Comparison of ENCODE assay signal across 8 cellular contexts in the genomic region with DNA sequence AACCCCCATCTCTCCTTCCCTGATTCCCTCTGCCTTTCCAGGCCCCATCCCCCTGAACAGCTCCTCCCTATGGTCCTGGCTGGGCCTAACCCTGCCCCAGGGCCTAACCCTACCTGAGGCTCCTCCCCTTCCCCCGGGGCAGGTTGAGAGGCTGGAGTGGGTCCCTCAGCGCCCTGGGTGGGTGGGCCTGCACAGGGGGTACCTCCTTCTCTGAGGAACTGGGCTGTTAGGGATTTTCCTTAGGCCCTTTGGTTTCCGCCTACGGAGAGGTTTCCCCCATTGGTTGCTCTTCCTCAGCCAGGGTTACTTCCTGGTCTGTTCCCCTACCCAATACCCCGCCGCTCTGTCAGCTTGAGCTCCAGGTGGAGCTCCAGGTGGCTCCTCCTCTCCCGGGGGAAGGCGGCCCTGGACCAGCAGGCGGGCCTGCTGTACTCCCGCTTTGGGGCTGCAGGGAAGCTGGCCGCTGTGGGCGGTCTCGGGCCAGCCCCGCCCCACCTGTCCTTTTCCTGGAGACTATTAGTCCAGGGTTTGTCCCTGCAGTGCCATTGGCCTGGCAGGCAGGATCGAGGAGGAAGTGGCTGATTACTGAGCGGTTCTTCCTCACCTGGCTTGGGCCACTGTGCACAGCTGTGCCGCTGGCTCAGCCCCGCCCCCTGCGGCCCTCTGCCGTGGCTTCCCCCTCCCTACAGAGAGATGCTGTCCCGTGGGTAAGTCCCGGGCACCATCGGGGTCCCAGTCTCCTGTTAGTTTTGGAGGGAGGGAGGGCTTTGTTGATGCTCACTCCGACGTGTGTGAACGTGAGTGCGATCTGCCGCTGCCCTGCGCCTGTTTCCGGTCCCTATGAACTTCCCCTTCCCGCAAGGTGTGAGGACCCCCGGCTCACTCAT. TPM values are rescaled to one million over a fixed set of nuclear protein-coding genes. Genes with fewer than 3 reads are reported as not detected.
DNase-seq lines count a peak whose midpoint lies in the region; FAIRE-seq and TF ChIP-seq lines count a peak whose summit lies in the region.

No MANE protein-coding gene starts in this region.

- H3K36me3 ChIP-seq in H1 (ENCODE audit: control insufficient read depth in 2 of 4, insufficient read depth in 4 of 4, low read length in 3 of 4) (peaks cover 0 to 6% (median 1%) of the 10 kb centered on the region in 4 experiments; a peak in 3 of 8 replicates), neural cell (ENCODE audit: insufficient read depth, low read length) (no peaks in the 10 kb centered on the region), A673 (ENCODE audit: insufficient read depth, low read length, poor library complexity, severe bottlenecking) (peaks cover 13% of the 10 kb centered on the region)

- BruUV-seq in A673 (replicated peaks; lab: Mats Ljungman, UMichigan) = no TSS peak

- TF ChIP-seq POLR2A in H1 (IDR thresholded peaks at IDR 0.05; ENCODE audit: control extremely low read depth in 1 of 2, low read depth in 2 of 2, low read length in 2 of 2) = peak in 1 of 2 experiments; percentile 46; a peak in 2 of 3 replicates

- H4K91ac ChIP-seq in H1 (replicated peaks; ENCODE audit: insufficient read length, low read length) = no peak overlapping the region

- peak overlapping the region; percentile 47 to 68 (median 50) for H3K4me3 ChIP-seq in H1 (ENCODE audit: extremely low read depth in 1 of 4, insufficient read depth in 2 of 4, low read depth in 3 of 4, low read length in 4 of 4)
- peak overlapping the region; percentile 83 for H3K4me3 ChIP-seq in neural cell (ENCODE audit: low read length)
- no peak overlapping the region for H3K4me3 ChIP-seq in A673 (ENCODE audit: low read depth, low read length, poor library complexity, severe bottlenecking)

- H2AK5ac ChIP-seq in H1 (ENCODE audit: low read depth, low read length) = no peak overlapping the region

- H3K79me2 ChIP-seq in H1 (ENCODE audit: control insufficient read depth in 1 of 2, insufficient read depth in 2 of 2, low read length in 2 of 2) (no peaks in the 10 kb centered on the region; a peak in 1 of 4 replicates), neural cell (replicated peaks; ENCODE audit: insufficient read depth, low read length) (no peaks in the 10 kb centered on the region)

- H3K9me3 ChIP-seq in H1 (ENCODE audit: insufficient read depth in 2 of 2, low read depth in 1 of 2, low read length in 1 of 2) (no peaks in the 10 kb centered on the region), neural cell (ENCODE audit: low read length) (no peaks in the 10 kb centered on the region), A673 (ENCODE audit: low read depth, low read length, poor library complexity, severe bottlenecking) (no peaks in the 10 kb centered on the region)

- H3K4me2 ChIP-seq in H1 (ENCODE audit: insufficient read depth in 1 of 2, low read depth in 2 of 2, low read length in 2 of 2) (peak overlapping the region; percentile 56 to 84), neural cell (ENCODE audit: low read length) (no peak overlapping the region)

- no peak overlapping the region for H3K23ac ChIP-seq in H1 (ENCODE audit: insufficient read length)

- POLR2A ChIA-PET in H1 (lab: Charles Lee; ENCODE audit: partially characterized antibody) (interaction anchor here (0.6 to 44.0 kb wide), 14 partner anchors 23 to 567 kb away, joined by 3 to 1596 read pairs (median 8); a partner anchor contains a TSS), A673 (lab: Charles Lee; ENCODE audit: low non-redundant PET) (interaction anchor here (0.8 kb wide), 1 partner anchor 13 kb away, joined by 3 read pairs; no protein-coding TSS in a partner anchor)

- peak overlapping the region; percentile 43; the same call in 1 of the 2 replicates for H3K27ac ChIP-seq in H1 (ENCODE audit: low read depth, low read length)
- H3K27ac ChIP-seq in neural cell (ENCODE audit: low read length) = no peak overlapping the region
- no peak overlapping the region for H3K27ac ChIP-seq in A673 (ENCODE audit: low read depth, low read length, poor library complexity, severe bottlenecking)

- H3K18ac ChIP-seq in H1 (ENCODE audit: extremely low read depth, low read length) = peak overlapping the region; percentile 62

- H3K4me1 ChIP-seq in H1 (replicated peaks in 1 of 4; ENCODE audit: control insufficient read depth in 3 of 4, insufficient read depth in 4 of 4, low read length in 3 of 4) (peaks cover 6 to 21% (median 14%) of the 10 kb centered on the region in 4 experiments), A673 (ENCODE audit: insufficient read depth, low read length, poor library complexity, severe bottlenecking) (peaks cover 18% of the 10 kb centered on the region)

- H2AFZ ChIP-seq in H1 (ENCODE audit: low read length) (no peak overlapping the region), neural cell (ENCODE audit: low read depth, low read length) (no peak overlapping the region)

- WGBS in H1 (ENCODE audit: extremely low coverage in 1 of 2, insufficient coverage in 1 of 2, insufficient read length in 1 of 2, insufficient replicate concordance in 2 of 2, low coverage in 1 of 2, low lambda C conversion rate in 2 of 2, missing lambda C conversion rate in 1 of 2), 2 experiments = 13% methylated on average over 25 of the region's 32 CpGs; no CpG with 5 or more reads in 1 of the 2 experiments

- H2BK20ac ChIP-seq in H1 (ENCODE audit: low read length) = no peak overlapping the region; the same call in 1 of the 2 replicates

- H2BK5ac ChIP-seq in H1 (ENCODE audit: low read depth, low read length) = peak overlapping the region; percentile 75; the same call in 1 of the 2 replicates

- H3K27me3 ChIP-seq in H1 (replicated peaks in 1 of 4; ENCODE audit: control insufficient read depth in 3 of 4, extremely low read depth in 1 of 4, insufficient read depth in 3 of 4, low read length in 3 of 4) = no peaks in the 10 kb centered on the region
- no peaks in the 10 kb centered on the region for H3K27me3 ChIP-seq in neural cell (ENCODE audit: insufficient read depth, low read depth, low read length)
- H3K27me3 ChIP-seq in A673 (replicated peaks; ENCODE audit: insufficient read depth, low read depth, low read length, poor library complexity) = no peaks in the 10 kb centered on the region

- H3K9me2 ChIP-seq in neural cell (ENCODE audit: insufficient read depth, low read length) = no peaks in the 10 kb centered on the region

- TF ChIP-seq RAD21 in H1 (IDR thresholded peaks at IDR 0.05 in 1 of 2, conservative IDR thresholded peaks at IDR 0.05 in 1 of 2; ENCODE audit: low read depth in 2 of 2, low read length in 2 of 2) (peak in 1 of 2 experiments; percentile 3; a peak in 1 of 4 replicates), neural cell (conservative IDR thresholded peaks at IDR 0.05) (no peak)

- peaks cover 0 to under 1% of the 10 kb centered on the region in 2 experiments for H4K20me1 ChIP-seq in H1 (replicated peaks in 1 of 2; ENCODE audit: control insufficient read depth in 1 of 2, insufficient read depth in 2 of 2, low read length in 2 of 2)
- no peaks in the 10 kb centered on the region for H4K20me1 ChIP-seq in neural cell (ENCODE audit: insufficient read depth)

- peaks cover 5% of the 10 kb centered on the region for H3K79me1 ChIP-seq in H1 (ENCODE audit: low read depth, low read length)

- TF ChIP-seq CTCF in H1 (IDR thresholded peaks at IDR 0.05; ENCODE audit: control extremely low read depth in 1 of 3, insufficient read depth in 1 of 3, low read depth in 1 of 3, low read length in 3 of 3) (peak in 1 of 3 experiments; percentile 17; a peak in 2 of 4 replicates), neural cell (IDR thresholded peaks at IDR 0.05; ENCODE audit: poor library complexity, severe bottlenecking) (no peak), A673 (conservative IDR thresholded peaks at IDR 0.05; ENCODE audit: low read depth, low read length) (no peak)

- H4K5ac ChIP-seq in H1 (ENCODE audit: insufficient read length, low read depth, low read length) = peak overlapping the region; percentile 38

- peak; percentile 76 for DNase-seq in activated CD4-positive, alpha-beta T cell treated with anti-CD3 and anti-CD28 coated beads for 48 hours
- DNase-seq in activated CD4-positive, alpha-beta T cell treated with anti-CD3 and anti-CD28 coated beads for 1 hour = no peak
- DNase-seq in NCI-H1092 treated with DMSO at 0.1 percent for 48 hours (lab: John Stamatoyannopoulos, UW) (peak; percentile 25), T-helper 22 cell (ENCODE audit: low read depth) (peak; percentile 75), H1 (ENCODE audit: low read depth in 1 of 2, low spot score in 2 of 2) (peak in 1 of 2 experiments; percentile 93), HCEC 1CT (no peak), A673 (ENCODE audit: low spot score) (no peak)

- no peak overlapping the region for H3K56ac ChIP-seq in H1 (replicated peaks; ENCODE audit: insufficient read length, low read depth, low read length)

- no peak for FAIRE-seq in H1 (lab: Jason Lieb, UNC)

- H3K23me2 ChIP-seq in H1 (ENCODE audit: low read depth, low read length) = peaks cover 11% of the 10 kb centered on the region

- no peak overlapping the region for H3K14ac ChIP-seq in H1 (ENCODE audit: insufficient read length)

- H3K9ac ChIP-seq in H1 (replicated peaks in 1 of 4; ENCODE audit: extremely low read depth in 1 of 4, low read depth in 3 of 4, low read length in 3 of 4) = peak overlapping the region in 3 of 4 experiments; percentile 2 to 43 (median 8); a peak in 3 of 7 replicates
- peak overlapping the region; percentile 92 for H3K9ac ChIP-seq in neural cell (ENCODE audit: low read length)

- no peak overlapping the region for H3K4ac ChIP-seq in H1 (replicated peaks; ENCODE audit: insufficient read length, low read depth, low read length)

- peak overlapping the region; percentile 35; the same call in 1 of the 2 replicates for H2BK12ac ChIP-seq in H1 (ENCODE audit: low read depth, low read length)

- intact Hi-C loops in A673 (cut with micrococcal nuclease; ENCODE audit: unreplicated experiment) = no loop called here

- H4K8ac ChIP-seq in H1 (ENCODE audit: extremely low read depth, insufficient read depth, low read length) = 0 out of 2 replicates have a peak overlapping the region, but pooled peaks have one; percentile 30

- H2BK120ac ChIP-seq in H1 (replicated peaks; ENCODE audit: low read depth, low read length) = no peak overlapping the region

- TF ChIP-seq EP300 in H1 (IDR thresholded peaks at IDR 0.05; ENCODE audit: borderline replicate concordance in 1 of 2, low read depth in 2 of 2, low read length in 2 of 2) = no peak
- no peak for TF ChIP-seq EP300 in neural cell (conservative IDR thresholded peaks at IDR 0.05; ENCODE audit: poor library complexity, severe bottlenecking)

- H2BK15ac ChIP-seq in H1 (ENCODE audit: low read length) = no peak overlapping the region; the same call in 1 of the 2 replicates

- CTCF ChIA-PET in H1 (lab: Charles Lee; ENCODE audit: partially characterized antibody) = interaction anchor here (0.6 to 20.2 kb wide), 22 partner anchors 10 to 693 kb away, joined by 3 to 277 read pairs (median 4); a partner anchor contains a TSS
- CTCF ChIA-PET in A673 (lab: Charles Lee) = no interaction called here

- H3F3A ChIP-seq in neural cell (ENCODE audit: insufficient read depth, low read length, poor library complexity, severe bottlenecking) = peaks cover 4% of the 10 kb centered on the region

RNA-seq across cellular contexts. Expression of a gene that starts 2.5 kb away (rescaled TPM):
- 174 and 185 TPM in 2 replicates for total RNA-seq in H1 (2021; fragmentation: NEBNext Ultra II Directional; extraction: Animal tissue kit (Norgen Biotek cat#: 25700))
- polyA plus RNA-seq in H1 (2011; rRNA removed) (993 and 1,124 TPM in 2 replicates), neural cell (477 and 500 TPM in 2 replicates)
- polyA plus RNA-seq in H1 (2011; cell fraction: cytosol; rRNA removed) = 811 TPM
- polyA plus RNA-seq in H1 (2011; cell fraction: nucleus; rRNA removed) = 653 TPM
- polyA plus RNA-seq in H1 (2012, experiment 1 of 2) = 167 to 390 TPM (median 374 TPM) in 4 replicates
- polyA plus RNA-seq in H1 (2012, experiment 2 of 2) = 596 TPM
- 206 TPM for polyA plus RNA-seq in H1 (2013, experiment 1 of 2)
- 192 TPM for polyA plus RNA-seq in H1 (2013, experiment 2 of 2)
- 66.6 and 106 TPM in 2 replicates for polyA minus RNA-seq in H1 (2011; rRNA and poly(A)+ RNA removed)
- 76.3 TPM for polyA minus RNA-seq in H1 (2011; cell fraction: cytosol; rRNA and poly(A)+ RNA removed)
- 112 TPM for polyA minus RNA-seq in H1 (2011; cell fraction: nucleus; rRNA and poly(A)+ RNA removed)
- polyA minus RNA-seq in neural cell = 118 and 135 TPM in 2 replicates
- 226 and 260 TPM in 2 replicates for total RNA-seq in A673 (2021)

RNA-seq across cellular contexts. Expression of a gene that starts 2.7 kb away (rescaled TPM):
- total RNA-seq in H1 (2021; fragmentation: NEBNext Ultra II Directional; extraction: Animal tissue kit (Norgen Biotek cat#: 25700)) = not detected in 2 replicates
- not detected in 2 replicates for polyA plus RNA-seq in H1 (2011; rRNA removed)
- polyA plus RNA-seq in H1 (2011; cell fraction: cytosol; rRNA removed) = not detected
- polyA plus RNA-seq in H1 (2011; cell fraction: nucleus; rRNA removed) = not detected
- polyA plus RNA-seq in H1 (2012, experiment 1 of 2) = not detected in 4 replicates
- polyA plus RNA-seq in H1 (2012, experiment 2 of 2) = not detected
- not detected for polyA plus RNA-seq in H1 (2013, experiment 1 of 2)
- not detected for polyA plus RNA-seq in H1 (2013, experiment 2 of 2)
- not detected in 2 replicates for polyA minus RNA-seq in H1 (2011; rRNA and poly(A)+ RNA removed)
- polyA minus RNA-seq in H1 (2011; cell fraction: cytosol; rRNA and poly(A)+ RNA removed) = not detected
- not detected for polyA minus RNA-seq in H1 (2011; cell fraction: nucleus; rRNA and poly(A)+ RNA removed)
- not detected in 2 replicates for polyA plus RNA-seq in neural cell
- polyA minus RNA-seq in neural cell = not detected in 2 replicates
- not detected in 2 replicates for total RNA-seq in A673 (2021)

RNA-seq across cellular contexts. Expression of a gene that starts 4.9 kb away (rescaled TPM):
- 25.7 and 28.4 TPM in 2 replicates for total RNA-seq in H1 (2021; fragmentation: NEBNext Ultra II Directional; extraction: Animal tissue kit (Norgen Biotek cat#: 25700))
- polyA plus RNA-seq in H1 (2011; rRNA removed) (16.3 and 22.6 TPM in 2 replicates), neural cell (not detected in 2 replicates)
- polyA plus RNA-seq in H1 (2011; cell fraction: cytosol; rRNA removed) = 21.3 TPM
- 32.9 TPM for polyA plus RNA-seq in H1 (2011; cell fraction: nucleus; rRNA removed)
- 34.9 to 37.3 TPM (median 36.6 TPM) in 4 replicates for polyA plus RNA-seq in H1 (2012, experiment 1 of 2)
- 28.9 TPM for polyA plus RNA-seq in H1 (2012, experiment 2 of 2)
- polyA plus RNA-seq in H1 (2013, experiment 1 of 2) = 23.2 TPM
- 25.8 TPM for polyA plus RNA-seq in H1 (2013, experiment 2 of 2)
- 12.4 and 24.5 TPM in 2 replicates for polyA minus RNA-seq in H1 (2011; rRNA and poly(A)+ RNA removed)
- polyA minus RNA-seq in H1 (2011; cell fraction: cytosol; rRNA and poly(A)+ RNA removed) = 17.8 TPM
- polyA minus RNA-seq in H1 (2011; cell fraction: nucleus; rRNA and poly(A)+ RNA removed) = 9.1 TPM
- polyA minus RNA-seq in neural cell = 0.46 TPM in 1 of 2 replicates, not detected in the other
- total RNA-seq in A673 (2021) = 2.3 and 3.3 TPM in 2 replicates

RNA-seq across cellular contexts. Expression of a gene that starts 18.5 kb away (rescaled TPM):
- total RNA-seq in H1 (2021; fragmentation: NEBNext Ultra II Directional; extraction: Animal tissue kit (Norgen Biotek cat#: 25700)) = 69.6 and 73.4 TPM in 2 replicates
- polyA plus RNA-seq in H1 (2011; rRNA removed) (20.6 and 43.0 TPM in 2 replicates), neural cell (9.2 and 13.7 TPM in 2 replicates)
- 13.5 TPM for polyA plus RNA-seq in H1 (2011; cell fraction: cytosol; rRNA removed)
- polyA plus RNA-seq in H1 (2011; cell fraction: nucleus; rRNA removed) = 178 TPM
- polyA plus RNA-seq in H1 (2012, experiment 1 of 2) = 61.7 to 82.1 TPM (median 77.4 TPM) in 4 replicates
- 48.0 TPM for polyA plus RNA-seq in H1 (2012, experiment 2 of 2)
- polyA plus RNA-seq in H1 (2013, experiment 1 of 2) = 51.3 TPM
- 48.3 TPM for polyA plus RNA-seq in H1 (2013, experiment 2 of 2)
- 11.4 and 14.0 TPM in 2 replicates for polyA minus RNA-seq in H1 (2011; rRNA and poly(A)+ RNA removed)
- 37.6 TPM for polyA minus RNA-seq in H1 (2011; cell fraction: cytosol; rRNA and poly(A)+ RNA removed)
- polyA minus RNA-seq in H1 (2011; cell fraction: nucleus; rRNA and poly(A)+ RNA removed) = 42.3 TPM
- 17.5 and 27.1 TPM in 2 replicates for polyA minus RNA-seq in neural cell
- total RNA-seq in A673 (2021) = 139 and 144 TPM in 2 replicates

RNA-seq across cellular contexts. Expression of a gene that starts 24.2 kb away (rescaled TPM):
- 360 and 368 TPM in 2 replicates for total RNA-seq in H1 (2021; fragmentation: NEBNext Ultra II Directional; extraction: Animal tissue kit (Norgen Biotek cat#: 25700))
- polyA plus RNA-seq in H1 (2011; rRNA removed) (579 and 626 TPM in 2 replicates), neural cell (210 and 230 TPM in 2 replicates)
- 622 TPM for polyA plus RNA-seq in H1 (2011; cell fraction: cytosol; rRNA removed)
- 570 TPM for polyA plus RNA-seq in H1 (2011; cell fraction: nucleus; rRNA removed)
- polyA plus RNA-seq in H1 (2012, experiment 1 of 2) = 317 to 409 TPM (median 397 TPM) in 4 replicates
- 565 TPM for polyA plus RNA-seq in H1 (2012, experiment 2 of 2)
- polyA plus RNA-seq in H1 (2013, experiment 1 of 2) = 552 TPM
- polyA plus RNA-seq in H1 (2013, experiment 2 of 2) = 493 TPM
- 282 and 291 TPM in 2 replicates for polyA minus RNA-seq in H1 (2011; rRNA and poly(A)+ RNA removed)
- 137 TPM for polyA minus RNA-seq in H1 (2011; cell fraction: cytosol; rRNA and poly(A)+ RNA removed)
- 195 TPM for polyA minus RNA-seq in H1 (2011; cell fraction: nucleus; rRNA and poly(A)+ RNA removed)
- polyA minus RNA-seq in neural cell = 111 and 121 TPM in 2 replicates
- 340 and 351 TPM in 2 replicates for total RNA-seq in A673 (2021)

Comparison
In these comparisons a context has a peak if more than half of its experiments do, and no peak if none do; other contexts are left out.
1. DNase-seq: peak in activated CD4-positive, alpha-beta T cell treated with anti-CD3 and anti-CD28 coated beads for 48 hours (single experiment), NCI-H1092 treated with DMSO at 0.1 percent for 48 hours (single experiment) and T-helper 22 cell (single experiment); none in activated CD4-positive, alpha-beta T cell treated with anti-CD3 and anti-CD28 coated beads for 1 hour (single experiment), HCEC 1CT (single experiment) and A673 (single experiment).